13 cellular contexts compared by ENCODE assay signal in the genomic region with DNA sequence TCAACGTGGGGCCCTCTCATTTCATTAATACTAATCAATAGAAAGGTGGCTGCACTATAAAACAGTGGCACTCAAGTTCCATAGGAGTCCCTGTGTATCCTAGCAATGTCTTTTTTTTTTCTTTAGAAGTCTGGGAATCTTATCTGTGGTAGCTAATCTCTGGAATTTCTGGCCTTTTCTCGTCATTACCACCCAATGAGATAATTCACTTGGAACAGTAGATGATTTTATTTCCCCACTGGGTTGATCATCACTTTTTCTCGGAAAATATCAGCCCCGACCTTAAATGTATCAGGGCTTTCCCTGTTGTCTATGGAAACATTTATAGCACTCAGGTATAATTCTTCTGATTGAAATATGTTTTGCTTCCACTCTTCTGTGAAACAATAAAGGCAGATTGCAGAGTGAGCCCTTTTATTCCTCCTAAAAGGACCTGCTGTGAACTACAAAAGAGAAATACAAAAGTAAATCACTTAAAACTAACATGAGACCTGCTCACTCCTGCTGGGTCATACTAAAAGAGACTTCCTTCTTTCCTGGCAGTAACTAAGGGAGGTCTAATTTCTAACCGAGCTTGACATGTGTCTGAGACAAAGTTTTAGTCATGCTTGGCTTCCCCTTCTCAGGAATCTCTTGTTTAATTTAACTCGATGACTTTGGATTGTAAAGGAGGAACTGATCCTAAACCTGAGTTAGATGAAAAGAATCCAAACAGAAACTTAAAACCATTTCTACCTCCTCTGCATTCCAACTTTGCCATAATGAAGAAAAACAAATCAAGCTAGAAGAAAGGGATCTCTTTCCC.
DNase-seq lines count a peak whose midpoint lies in the region; ATAC-seq and TF ChIP-seq lines count a peak whose summit lies in the region.
"Had no signal": no experiment of that assay in that cellular context is flagged by ENCODE, and none has a peak within 500 bp of the region (broad histone marks: within the 10 kb centered on the region; RNA-seq: fewer than 3 reads in every experiment).

No MANE protein-coding gene starts in this region.

- ATAC-seq in HG03159 (IDR thresholded peaks at IDR 0.05; ENCODE audit: unreplicated experiment): no peak
- ATAC-seq in GM21526 (IDR thresholded peaks at IDR 0.05; ENCODE audit: low FRiP score, unreplicated experiment): no peak

- DNase-seq in AG08396 (ENCODE audit: low spot score): peak; percentile 56
- peak; percentile 93 for DNase-seq in NCI-H146 treated with DMSO at 0.1 percent for 48 hours (lab: John Stamatoyannopoulos, UW; ENCODE audit: unreplicated experiment)
- peak; percentile 66 for DNase-seq in brain microvascular endothelial cell
- peak; percentile 96 for DNase-seq in kidney glomerular epithelial cell (lab: John Stamatoyannopoulos, UW)
- DNase-seq in activated gamma-delta T cell (lab: John Stamatoyannopoulos, UW): no peak
- DNase-seq in dorsolateral prefrontal cortex: no peak
- DNase-seq: activated CD8-positive, alpha-beta memory T cell treated with anti-CD3 and anti-CD28 coated beads for 24 hours; activated naive CD8-positive, alpha-beta T cell treated with anti-CD3 and anti-CD28 coated beads, Interleukin-2, amount 10 ng/mL, durations not matched to agents 7 days and 5 days; GF-D8; NK-92 treated with Interleukin-12 subunit alpha and Interleukin-12 subunit beta, amount 100 ng/mL, for 24 hours; stimulated activated CD4-positive, alpha-beta T cell treated with anti-CD3 and anti-CD28 coated beads, Interleukin-15, amount 100 ng/mL, for 24 hours had no signal

- intact Hi-C loops in dorsolateral prefrontal cortex (cut with DNase I): no loop called here

- in situ Hi-C loops in brain microvascular endothelial cell (cut with HindIII; ENCODE audit: low pct_ligation_motif_present, low sequenced_read_pairs): no loop called here

- TF ChIP-seq CTCF in brain microvascular endothelial cell (IDR thresholded peaks at IDR 0.05; ENCODE audit: low read depth, low read length, missing control alignments): no peak
- no peak for TF ChIP-seq CTCF in dorsolateral prefrontal cortex (IDR thresholded peaks at IDR 0.05 in 54 of 56, conservative IDR thresholded peaks at IDR 0.05 in 2 of 56; ENCODE audit: low read depth in 1 of 56, partially characterized antibody in 56 of 56)

- H3K27ac ChIP-seq in brain microvascular endothelial cell (peak overlapping the region; percentile 92), dorsolateral prefrontal cortex (no peak overlapping the region)

- H3K4me3 ChIP-seq in brain microvascular endothelial cell (ENCODE audit: low read depth, low read length) (no peak overlapping the region), dorsolateral prefrontal cortex (no peak overlapping the region)

- no peaks in the 10 kb centered on the region for H3K36me3 ChIP-seq in brain microvascular endothelial cell (replicated peaks)

- H3K27me3 ChIP-seq in brain microvascular endothelial cell (replicated peaks) (no peaks in the 10 kb centered on the region), dorsolateral prefrontal cortex (no peaks in the 10 kb centered on the region)

Comparison
In these comparisons a context has a peak if more than half of its experiments do, and no peak if none do; other contexts are left out.
1. DNase-seq: peak in AG08396 (single experiment), NCI-H146 treated with DMSO at 0.1 percent for 48 hours (single experiment), brain microvascular endothelial cell (single experiment) and kidney glomerular epithelial cell (single experiment); none in activated gamma-delta T cell (single experiment) and dorsolateral prefrontal cortex (0 of 10).